ENCODE assay signal across 12 cellular contexts in the genomic region with DNA sequence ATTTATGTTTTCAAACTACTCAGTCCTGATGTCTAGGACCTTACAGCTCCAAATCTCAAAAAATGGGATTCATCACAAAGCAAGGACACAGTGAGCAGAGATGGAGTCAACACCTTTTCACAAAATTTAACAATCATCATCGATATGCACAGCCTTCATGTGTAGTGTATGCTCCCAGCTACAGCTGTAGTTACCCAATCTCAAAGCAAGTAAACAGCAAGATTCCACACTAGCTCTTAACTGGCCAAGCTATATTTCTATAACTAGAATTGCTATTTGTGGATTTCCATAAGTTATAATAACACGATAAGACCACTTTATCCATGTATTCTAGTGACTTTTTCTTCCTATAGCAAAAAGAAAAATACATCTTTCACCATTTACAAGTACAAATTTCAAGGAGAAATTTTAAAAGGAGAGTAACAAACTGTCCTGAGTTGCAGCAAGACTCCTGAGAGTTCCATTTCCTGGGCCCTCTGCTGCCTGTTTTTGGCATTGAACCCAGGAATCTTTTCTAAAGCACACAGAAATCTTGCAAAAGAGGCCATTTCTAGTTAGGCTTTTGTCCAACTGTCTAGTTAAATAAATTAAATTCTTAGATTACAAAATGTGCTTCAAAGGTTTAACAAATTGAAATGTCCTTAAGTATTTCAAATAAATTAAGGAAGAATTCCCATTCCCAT.
A peak's percentile ranks its signal among the peaks of the same experiment; 100 is the strongest.
DNase-seq lines count a peak whose midpoint lies in the region; ATAC-seq and TF ChIP-seq lines count a peak whose summit lies in the region.
"Had no signal": no experiment of that assay in that cellular context is flagged by ENCODE, and none has a peak within 500 bp of the region (broad histone marks: within the 10 kb centered on the region; RNA-seq: fewer than 3 reads in every experiment).

No MANE protein-coding gene starts in this region.

- DNase-seq in NCI-H345 (lab: John Stamatoyannopoulos, UW) (peak; percentile 28), NCI-H345 treated with DMSO at 0.1 percent for 48 hours (lab: John Stamatoyannopoulos, UW; ENCODE audit: unreplicated experiment) (no peak), NCI-H748 (lab: John Stamatoyannopoulos, UW; ENCODE audit: unreplicated experiment) (peak; percentile 60), epithelial cell of proximal tubule (ENCODE audit: low read depth) (no peak), renal cortical epithelial cell (ENCODE audit: low read depth) (peak; percentile 20), T1000 (lab: John Stamatoyannopoulos, UW) (no peak)
- no peak for DNase-seq in activated CD4-positive, CD25-positive, alpha-beta regulatory T cell (lab: John Stamatoyannopoulos, UW)
- DNase-seq in activated naive CD4-positive, alpha-beta T cell treated with anti-CD3 and anti-CD28 coated beads, Interleukin-2, amount 50 U/mL, for 72 hours (ENCODE audit: low spot score in 2 of 2), result no peak
- DNase-seq: NCI-H2029, psoas muscle, T-helper 1 cell had no signal

- ATAC-seq in activated naive CD4-positive, alpha-beta T cell treated with anti-CD3 and anti-CD28 coated beads, Interleukin-2, amount 50 U/mL, for 72 hours, result no peak

- no peaks in the 10 kb centered on the region for H3K36me3 Mint-ChIP-seq in activated naive CD4-positive, alpha-beta T cell treated with anti-CD3 and anti-CD28 coated beads, Interleukin-2, amount 50 U/mL, for 72 hours

- TF ChIP-seq CTCF in epithelial cell of proximal tubule (conservative IDR thresholded peaks at IDR 0.05; ENCODE audit: low read depth, low read length), result peak; percentile 63

- no peak overlapping the region for H3K27ac Mint-ChIP-seq in activated naive CD4-positive, alpha-beta T cell treated with anti-CD3 and anti-CD28 coated beads, Interleukin-2, amount 50 U/mL, for 72 hours
- H3K27ac Mint-ChIP-seq: B cell had no signal

- H3K9me3 Mint-ChIP-seq in activated naive CD4-positive, alpha-beta T cell treated with anti-CD3 and anti-CD28 coated beads, Interleukin-2, amount 50 U/mL, for 72 hours, result no peaks in the 10 kb centered on the region

- H3K4me3 ChIP-seq in epithelial cell of proximal tubule (ENCODE audit: low read depth, low read length), result no peak overlapping the region
- H3K4me3 ChIP-seq: psoas muscle had no signal

Comparison
In these comparisons a context has a peak if more than half of its experiments do, and no peak if none do; other contexts are left out.
1. DNase-seq: peak in NCI-H345 (single experiment), NCI-H748 (single experiment) and renal cortical epithelial cell (single experiment); none in NCI-H345 treated with DMSO at 0.1 percent for 48 hours (single experiment), epithelial cell of proximal tubule (single experiment), activated CD4-positive, CD25-positive, alpha-beta regulatory T cell (0 of 4), T1000 (single experiment) and activated naive CD4-positive, alpha-beta T cell treated with anti-CD3 and anti-CD28 coated beads, Interleukin-2, amount 50 U/mL, for 72 hours (0 of 2).